ENCODE assay signal across 11 cellular contexts in the genomic region with DNA sequence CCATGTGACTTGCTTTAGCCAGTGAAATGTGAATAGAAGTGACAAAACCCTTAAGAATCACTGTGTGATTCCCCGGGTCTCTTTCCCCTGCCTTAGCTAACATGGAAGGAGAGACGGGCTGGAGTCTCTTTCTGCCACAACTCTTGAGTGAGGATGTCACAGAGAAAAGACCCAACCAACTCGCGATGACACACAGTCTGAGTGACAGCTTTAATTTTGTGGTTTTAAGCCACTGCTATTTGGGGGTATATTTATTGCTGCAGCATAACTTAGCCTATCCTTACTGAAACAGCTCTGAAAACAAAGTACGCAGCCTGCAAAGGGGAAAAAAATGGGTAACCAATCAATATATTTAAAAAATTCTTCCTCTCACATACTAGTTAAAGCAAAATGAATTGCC.
"Had no signal": no experiment of that assay in that cellular context is flagged by ENCODE, and none has a peak within 500 bp of the region (broad histone marks: within the 10 kb centered on the region; RNA-seq: fewer than 3 reads in every experiment).

No MANE protein-coding gene starts in this region.

- FAIRE-seq: H1, H54 had no signal

- H3K9me3 Mint-ChIP-seq: GM23338 had no signal

- ATAC-seq: GM23338, HCT116 had no signal

- DNase-seq: GM23248, GOT3, H7, H9, HCEC 1CT, HFFc6 had no signal

- H3K27ac ChIP-seq: GM23248 had no signal

- H3K27ac Mint-ChIP-seq: GM23338, H9, HFFc6 had no signal

- H3K4me3 ChIP-seq: GM23248, GM23338, HAP-1 had no signal

- H3K9ac ChIP-seq: GM23248 had no signal

- H3K9me3 ChIP-seq: HAP-1 had no signal

- H3K4me1 ChIP-seq: HAP-1 had no signal

- H2AFZ ChIP-seq: GM23248, GM23338 had no signal

- H3K4me2 ChIP-seq: GM23338 had no signal

- H3K36me3 ChIP-seq: HAP-1 had no signal

- H3K4me3 Mint-ChIP-seq: GM23338, H9, HFFc6 had no signal
